ENCODE assay signal across 2 cellular contexts in the genomic region with DNA sequence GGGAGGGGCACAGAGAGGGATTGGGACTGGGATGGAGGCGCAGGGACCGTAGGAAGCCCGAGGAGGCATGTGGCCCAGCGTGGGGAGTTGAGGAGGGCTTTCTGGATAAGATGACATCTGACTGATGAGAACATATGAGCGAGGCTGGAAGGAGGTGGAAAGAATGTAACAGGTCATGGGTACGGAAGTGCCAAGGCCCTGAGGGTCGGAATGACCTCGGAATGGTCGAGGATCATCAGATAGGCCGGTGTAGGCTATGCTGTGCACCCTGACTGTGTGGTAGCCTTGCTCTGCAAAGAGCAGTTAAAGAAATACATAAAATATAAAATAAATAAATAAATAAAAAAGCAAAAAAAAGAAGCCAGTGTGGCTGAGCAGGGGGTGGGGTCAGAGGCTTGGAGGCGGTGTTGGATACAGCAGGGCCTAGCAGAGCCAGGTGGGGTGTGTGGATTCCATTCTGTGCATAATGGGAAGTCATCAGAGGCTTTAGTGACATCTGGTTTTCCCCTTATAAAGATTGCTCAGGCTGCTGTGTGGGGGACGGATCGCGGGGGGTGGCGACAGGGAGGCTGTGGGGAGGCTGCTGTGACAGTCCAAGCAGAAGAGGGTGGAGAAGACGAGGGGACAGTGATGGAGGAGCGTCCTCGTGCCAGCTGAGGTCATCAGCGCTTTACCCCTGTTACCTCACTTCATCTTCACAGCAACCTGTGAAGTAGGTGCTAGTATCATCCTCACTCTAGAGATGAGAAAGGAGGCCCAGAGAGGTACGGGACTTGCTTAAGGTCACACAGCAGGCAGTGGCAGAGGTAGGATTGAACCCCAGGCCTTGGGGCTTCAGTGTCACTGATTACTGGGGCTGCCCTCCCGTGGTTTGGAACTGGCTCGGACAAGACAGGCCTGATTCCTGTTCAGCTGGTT.
TF ChIP-seq lines count a peak whose summit lies in the region.

No MANE protein-coding gene starts in this region.

TF ChIP-seq in SK-N-SH, 30 proteins besides CTCF, POLR2A, EP300 and RAD21 (continued from another document):
- TF ChIP-seq, protein P1, sequence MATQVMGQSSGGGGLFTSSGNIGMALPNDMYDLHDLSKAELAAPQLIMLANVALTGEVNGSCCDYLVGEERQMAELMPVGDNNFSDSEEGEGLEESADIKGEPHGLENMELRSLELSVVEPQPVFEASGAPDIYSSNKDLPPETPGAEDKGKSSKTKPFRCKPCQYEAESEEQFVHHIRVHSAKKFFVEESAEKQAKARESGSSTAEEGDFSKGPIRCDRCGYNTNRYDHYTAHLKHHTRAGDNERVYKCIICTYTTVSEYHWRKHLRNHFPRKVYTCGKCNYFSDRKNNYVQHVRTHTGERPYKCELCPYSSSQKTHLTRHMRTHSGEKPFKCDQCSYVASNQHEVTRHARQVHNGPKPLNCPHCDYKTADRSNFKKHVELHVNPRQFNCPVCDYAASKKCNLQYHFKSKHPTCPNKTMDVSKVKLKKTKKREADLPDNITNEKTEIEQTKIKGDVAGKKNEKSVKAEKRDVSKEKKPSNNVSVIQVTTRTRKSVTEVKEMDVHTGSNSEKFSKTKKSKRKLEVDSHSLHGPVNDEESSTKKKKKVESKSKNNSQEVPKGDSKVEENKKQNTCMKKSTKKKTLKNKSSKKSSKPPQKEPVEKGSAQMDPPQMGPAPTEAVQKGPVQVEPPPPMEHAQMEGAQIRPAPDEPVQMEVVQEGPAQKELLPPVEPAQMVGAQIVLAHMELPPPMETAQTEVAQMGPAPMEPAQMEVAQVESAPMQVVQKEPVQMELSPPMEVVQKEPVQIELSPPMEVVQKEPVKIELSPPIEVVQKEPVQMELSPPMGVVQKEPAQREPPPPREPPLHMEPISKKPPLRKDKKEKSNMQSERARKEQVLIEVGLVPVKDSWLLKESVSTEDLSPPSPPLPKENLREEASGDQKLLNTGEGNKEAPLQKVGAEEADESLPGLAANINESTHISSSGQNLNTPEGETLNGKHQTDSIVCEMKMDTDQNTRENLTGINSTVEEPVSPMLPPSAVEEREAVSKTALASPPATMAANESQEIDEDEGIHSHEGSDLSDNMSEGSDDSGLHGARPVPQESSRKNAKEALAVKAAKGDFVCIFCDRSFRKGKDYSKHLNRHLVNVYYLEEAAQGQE (IDR thresholded peaks at IDR 0.05; ENCODE audit: low read depth, low read length) = no peak
- TF ChIP-seq SMC3 (IDR thresholded peaks at IDR 0.05; ENCODE audit: low read depth, low read length) (no peak), RCOR1 (IDR thresholded peaks at IDR 0.05; ENCODE audit: low read length) (no peak), FOXM1 (IDR thresholded peaks at IDR 0.05; ENCODE audit: low read depth) (no peak), GATA2 (CRISPR knock-in tag; IDR thresholded peaks at IDR 0.05) (no peak), EZH2phosphoT487 (IDR thresholded peaks at IDR 0.05; ENCODE audit: borderline replicate concordance, low read depth) (no peak), POLR2AphosphoS5 (IDR thresholded peaks at IDR 0.05; ENCODE audit: low read depth, low read length) (no peak), YY1 (IDR thresholded peaks at IDR 0.05; ENCODE audit: low read depth) (no peak), TEAD4 (IDR thresholded peaks at IDR 0.05; ENCODE audit: borderline replicate concordance, insufficient read depth) (no peak), FOSL2 (IDR thresholded peaks at IDR 0.05; ENCODE audit: borderline replicate concordance, low read depth) (no peak), MEF2A (IDR thresholded peaks at IDR 0.05; ENCODE audit: borderline replicate concordance, low read depth) (no peak), JUND (IDR thresholded peaks at IDR 0.05) (no peak), GABPA (IDR thresholded peaks at IDR 0.05; ENCODE audit: low read depth) (no peak), TCF12 (IDR thresholded peaks at IDR 0.05) (no peak), FOXJ3 (CRISPR knock-in tag; IDR thresholded peaks at IDR 0.05) (no peak)

TF ChIP-seq in SK-N-SH treated with all-trans-retinoic acid at 6 μM for 48 hours, 23 proteins besides CTCF, POLR2A, EP300 and RAD21 (continued from another document):
- TF ChIP-seq, protein P2, sequence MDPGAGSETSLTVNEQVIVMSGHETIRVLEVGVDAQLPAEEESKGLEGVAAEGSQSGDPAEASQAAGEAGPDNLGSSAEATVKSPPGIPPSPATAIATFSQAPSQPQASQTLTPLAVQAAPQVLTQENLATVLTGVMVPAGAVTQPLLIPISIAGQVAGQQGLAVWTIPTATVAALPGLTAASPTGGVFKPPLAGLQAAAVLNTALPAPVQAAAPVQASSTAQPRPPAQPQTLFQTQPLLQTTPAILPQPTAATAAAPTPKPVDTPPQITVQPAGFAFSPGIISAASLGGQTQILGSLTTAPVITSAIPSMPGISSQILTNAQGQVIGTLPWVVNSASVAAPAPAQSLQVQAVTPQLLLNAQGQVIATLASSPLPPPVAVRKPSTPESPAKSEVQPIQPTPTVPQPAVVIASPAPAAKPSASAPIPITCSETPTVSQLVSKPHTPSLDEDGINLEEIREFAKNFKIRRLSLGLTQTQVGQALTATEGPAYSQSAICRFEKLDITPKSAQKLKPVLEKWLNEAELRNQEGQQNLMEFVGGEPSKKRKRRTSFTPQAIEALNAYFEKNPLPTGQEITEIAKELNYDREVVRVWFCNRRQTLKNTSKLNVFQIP (CRISPR knock-in tag; IDR thresholded peaks at IDR 0.05; ENCODE audit: borderline replicate concordance, low read depth) = no peak
- TF ChIP-seq BACH2 (CRISPR knock-in tag; IDR thresholded peaks at IDR 0.05; ENCODE audit: borderline replicate concordance) (no peak), TCF4 (CRISPR knock-in tag; IDR thresholded peaks at IDR 0.05; ENCODE audit: borderline replicate concordance) (no peak)
- TF ChIP-seq, protein P3, sequence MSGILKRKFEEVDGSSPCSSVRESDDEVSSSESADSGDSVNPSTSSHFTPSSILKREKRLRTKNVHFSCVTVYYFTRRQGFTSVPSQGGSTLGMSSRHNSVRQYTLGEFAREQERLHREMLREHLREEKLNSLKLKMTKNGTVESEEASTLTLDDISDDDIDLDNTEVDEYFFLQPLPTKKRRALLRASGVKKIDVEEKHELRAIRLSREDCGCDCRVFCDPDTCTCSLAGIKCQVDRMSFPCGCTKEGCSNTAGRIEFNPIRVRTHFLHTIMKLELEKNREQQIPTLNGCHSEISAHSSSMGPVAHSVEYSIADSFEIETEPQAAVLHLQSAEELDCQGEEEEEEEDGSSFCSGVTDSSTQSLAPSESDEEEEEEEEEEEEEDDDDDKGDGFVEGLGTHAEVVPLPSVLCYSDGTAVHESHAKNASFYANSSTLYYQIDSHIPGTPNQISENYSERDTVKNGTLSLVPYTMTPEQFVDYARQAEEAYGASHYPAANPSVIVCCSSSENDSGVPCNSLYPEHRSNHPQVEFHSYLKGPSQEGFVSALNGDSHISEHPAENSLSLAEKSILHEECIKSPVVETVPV (CRISPR knock-in tag; IDR thresholded peaks at IDR 0.05) = no peak
